ENCODE assay signal across 10 cellular contexts in the genomic region with DNA sequence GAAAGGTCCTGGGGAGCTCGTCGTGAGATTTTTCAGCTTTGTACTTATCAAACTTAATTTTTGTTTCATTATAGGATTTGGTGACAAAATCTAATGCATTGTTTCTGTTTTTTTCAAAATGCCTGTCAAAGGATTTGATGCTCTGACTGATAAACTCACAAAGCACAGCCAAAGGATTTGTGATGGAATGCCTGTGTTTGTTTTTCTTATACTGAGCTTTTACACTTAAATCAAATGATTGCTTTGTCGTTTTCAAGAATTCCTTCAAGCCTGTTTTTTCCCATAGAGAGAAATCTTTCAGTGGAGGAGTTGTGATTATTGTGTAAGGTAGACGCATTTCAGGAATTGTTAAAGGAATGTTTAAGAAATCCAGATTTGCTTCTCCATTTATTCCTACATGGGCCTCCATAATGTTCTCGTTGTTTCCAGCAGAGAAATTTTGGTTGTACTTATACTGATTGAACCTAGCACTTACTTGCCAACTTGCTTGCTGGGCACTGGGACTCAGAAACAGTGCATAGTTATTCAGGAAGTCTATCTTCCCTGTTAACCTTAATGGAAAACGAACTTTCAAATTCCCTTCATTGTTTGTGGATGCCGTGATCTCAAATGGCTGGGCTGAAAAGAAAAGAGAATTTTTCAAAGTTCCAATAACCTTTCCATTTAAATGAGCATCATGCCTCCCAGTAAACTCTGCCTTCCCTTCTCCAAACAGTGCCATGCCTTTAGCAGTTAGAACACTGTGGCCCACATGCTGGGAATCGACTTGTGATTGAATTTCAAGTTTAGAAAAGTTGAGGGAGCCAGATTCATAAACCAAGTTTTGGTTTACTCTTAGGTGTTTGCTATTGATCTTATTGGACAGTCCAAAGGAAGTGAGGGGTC. TPM values are rescaled to one million over a fixed set of nuclear protein-coding genes. Genes with fewer than 3 reads are reported as not detected.
"Had no signal": no experiment of that assay in that cellular context is flagged by ENCODE, and none has a peak within 500 bp of the region (broad histone marks: within the 10 kb centered on the region; RNA-seq: fewer than 3 reads in every experiment).

No MANE protein-coding gene starts in this region.

- H3K4me1 ChIP-seq: HAP-1 had no signal

- FAIRE-seq: K562 had no signal

- H3K36me3 ChIP-seq: HAP-1 had no signal

- H3K27ac ChIP-seq: HL-60 had no signal

- H3K9me3 ChIP-seq: HAP-1 had no signal

- H3K4me3 Mint-ChIP-seq: HFFc6 had no signal

- H3K27ac Mint-ChIP-seq: HFFc6 had no signal

- H3K4me3 ChIP-seq: HAP-1, K562 had no signal

- ATAC-seq: HCT116, K562 had no signal

- DNase-seq: GOT3, H7, HFFc6, IMR-90, KG1 had no signal

RNA-seq across cellular contexts. Expression of gene APOB, which starts 36.5 kb away (rescaled TPM):
- total RNA-seq: H4, HFFc6 had no signal
- polyA plus RNA-seq: IMR-90, K562 had no signal
